In genomic region chr12:41189395-41190251, GRCh38 we compare ENCODE assay signal across 10 cellular contexts. TPM values are rescaled to one million over a fixed set of nuclear protein-coding genes. Genes with fewer than 3 reads are reported as not detected.
DNase-seq lines count a peak whose midpoint lies in the region; ATAC-seq, FAIRE-seq and TF ChIP-seq lines count a peak whose summit lies in the region.
"Had no signal": no experiment of that assay in that cellular context is flagged by ENCODE, and none has a peak within 500 bp of the region (broad histone marks: within the 10 kb centered on the region; RNA-seq: fewer than 3 reads in every experiment).

No MANE protein-coding gene starts in this region.

- WGBS in HUES64: 4% methylated on average over 34 of the region's 34 CpGs
- WGBS in mammary epithelial cell (ENCODE audit: low coverage, missing lambda C conversion rate): 2% methylated on average over 30 of the region's 34 CpGs
- 1 to 5% (median 3%) methylated on average over 32 to 34 of the region's 34 CpGs for WGBS in stomach, 5 donors

- DNase-seq in mammary epithelial cell: peak; percentile 1
- DNase-seq in keratinocyte (ENCODE audit: low read depth, low spot score): no peak
- no peak for DNase-seq in stomach
- no peak for DNase-seq in SKM-1 (lab: John Stamatoyannopoulos, UW; ENCODE audit: unreplicated experiment)
- no peak for DNase-seq in GM19239 (ENCODE audit: insufficient read length, low spot score)
- no peak for DNase-seq in SIG-M5 (lab: John Stamatoyannopoulos, UW)
- DNase-seq: stimulated activated CD4-positive, alpha-beta T cell treated with anti-CD3 and anti-CD28 coated beads, Interleukin-1b, Interleukin-23, amount 100 ng/mL, for 48 hours had no signal

- no peaks in the 10 kb centered on the region for H3K36me3 ChIP-seq in HUES64 (ENCODE audit: insufficient read depth, low read length)
- H3K36me3 ChIP-seq in mammary epithelial cell (ENCODE audit: insufficient read depth, low read length): no peaks in the 10 kb centered on the region
- H3K36me3 ChIP-seq in keratinocyte (ENCODE audit: control insufficient read depth in 2 of 2, extremely low read depth in 1 of 2, insufficient read depth in 2 of 2, low read length in 2 of 2): no peaks in the 10 kb centered on the region
- H3K36me3 ChIP-seq in stomach: no peaks in the 10 kb centered on the region

- in situ Hi-C loops in mammary epithelial cell (cut with MboI; ENCODE audit: low sequenced_read_pairs in 2 of 2): no loop called here

- no TSS peak for BruUV-seq in mammary epithelial cell (replicated peaks; lab: Mats Ljungman, UMichigan)

- peak overlapping the region; percentile 21 for H3K4me2 ChIP-seq in mammary epithelial cell (ENCODE audit: insufficient read depth, low read depth, low read length)
- H3K4me2 ChIP-seq in keratinocyte (ENCODE audit: control insufficient read depth, extremely low read depth, insufficient read depth, low read depth, low read length): peak overlapping the region; percentile 72

- H2AFZ ChIP-seq in mammary epithelial cell (ENCODE audit: low read depth, low read length): peak overlapping the region; percentile 50
- no peak overlapping the region for H2AFZ ChIP-seq in keratinocyte (ENCODE audit: control insufficient read depth, low read length)

- no peak for TF ChIP-seq POLR2A in stomach (IDR thresholded peaks at IDR 0.05)

- FAIRE-seq in keratinocyte (lab: Jason Lieb, UNC) (no peak), GM19239 (lab: Jason Lieb, UNC) (no peak)
- FAIRE-seq: GM18507 had no signal

- H3K9me1 ChIP-seq in keratinocyte (ENCODE audit: control insufficient read depth, extremely low read depth, insufficient read depth, low read length): no peaks in the 10 kb centered on the region

- CTCF ChIA-PET in mammary epithelial cell (lab: Charles Lee; ENCODE audit: low non-redundant PET): interaction anchor here (0.6 to 0.9 kb wide), 2 partner anchors 13 to 170 kb away, joined by 3 to 6 read pairs; no protein-coding TSS in a partner anchor

- H3K27ac ChIP-seq in HUES64 (ENCODE audit: low read depth, low read length) (no peak overlapping the region), mammary epithelial cell (ENCODE audit: insufficient read depth, low read depth, low read length) (no peak overlapping the region), keratinocyte (ENCODE audit: control insufficient read depth, insufficient read depth, low read length) (no peak overlapping the region), stomach (peak overlapping the region in 4 of 5 donors; percentile 30 to 84 (median 68))

- TF ChIP-seq CTCF in mammary epithelial cell (conservative IDR thresholded peaks at IDR 0.05 in 1 of 2, IDR thresholded peaks at IDR 0.05 in 1 of 2; ENCODE audit: extremely low read depth in 1 of 2, insufficient read depth in 1 of 2, low read depth in 1 of 2, low read length in 2 of 2) (no peak), keratinocyte (optimal IDR thresholded peaks at IDR 0.05 in 1 of 3, IDR thresholded peaks at IDR 0.05 in 1 of 3, conservative IDR thresholded peaks at IDR 0.05 in 1 of 3; ENCODE audit: extremely low read depth in 1 of 3, insufficient read depth in 2 of 3, low read length in 3 of 3) (no peak), stomach (IDR thresholded peaks at IDR 0.05) (no peak)

- H3K4me1 ChIP-seq in HUES64 (ENCODE audit: insufficient read depth, low read length): 0 out of 2 replicates have a peak, but pooled peaks cover 4% of the 10 kb centered on the region
- H3K4me1 ChIP-seq in mammary epithelial cell (ENCODE audit: insufficient read depth, low read length): peaks cover 15% of the 10 kb centered on the region
- H3K4me1 ChIP-seq in keratinocyte (ENCODE audit: control insufficient read depth, extremely low read depth, insufficient read depth, low read length): peaks cover 11% of the 10 kb centered on the region
- H3K4me1 ChIP-seq in stomach: peaks cover 7 to 35% (median 20%) of the 10 kb centered on the region in 4 donors

- no peak for ATAC-seq in GM18511 (IDR thresholded peaks at IDR 0.05; ENCODE audit: unreplicated experiment)

- dilution Hi-C loops in mammary epithelial cell (cut with HindIII; ENCODE audit: low sequenced_read_pairs): no loop called here
- dilution Hi-C loops in keratinocyte (cut with MboI; ENCODE audit: extremely low pct_ligation_motif_present, low sequenced_read_pairs): no loop called here

- H3K79me2 ChIP-seq in mammary epithelial cell (ENCODE audit: insufficient read depth, low read length) (no peaks in the 10 kb centered on the region), keratinocyte (ENCODE audit: control insufficient read depth, insufficient read depth, low read length) (no peaks in the 10 kb centered on the region)

- H3K9ac ChIP-seq in HUES64 (ENCODE audit: low read depth, low read length): no peak overlapping the region
- no peak overlapping the region for H3K9ac ChIP-seq in mammary epithelial cell (ENCODE audit: insufficient read depth, low read length)
- H3K9ac ChIP-seq in keratinocyte (ENCODE audit: control insufficient read depth, extremely low read depth, insufficient read depth, low read length): no peak overlapping the region

- H4K20me1 ChIP-seq in mammary epithelial cell (ENCODE audit: insufficient read depth, low read length) (no peaks in the 10 kb centered on the region), keratinocyte (ENCODE audit: control insufficient read depth, extremely low read depth, insufficient read depth, low read length) (no peaks in the 10 kb centered on the region)

- peak overlapping the region; percentile 40 for H3K4me3 ChIP-seq in HUES64 (ENCODE audit: low read length)
- H3K4me3 ChIP-seq in mammary epithelial cell (replicated peaks in 1 of 3; ENCODE audit: insufficient read depth in 1 of 3, low read depth in 2 of 3, low read length in 3 of 3): no peak overlapping the region
- H3K4me3 ChIP-seq in keratinocyte (ENCODE audit: control insufficient read depth in 2 of 3, extremely low read depth in 1 of 3, insufficient read depth in 2 of 3, low read depth in 1 of 3, low read length in 3 of 3): peak overlapping the region in 2 of 3 experiments; percentile 36 to 39
- peak overlapping the region; percentile 46 to 53 (median 48) for H3K4me3 ChIP-seq in stomach

- no peak for TF ChIP-seq EP300 in stomach (IDR thresholded peaks at IDR 0.05)

- intact Hi-C loops in mammary epithelial cell (cut with micrococcal nuclease) (no loop called here), stomach (cut with DNase I; ENCODE audit: low total_unique reads) (no loop called here)

- H3K27me3 ChIP-seq in HUES64 (ENCODE audit: insufficient read depth, low read length) (peaks cover 59% of the 10 kb centered on the region), mammary epithelial cell (ENCODE audit: insufficient read depth, low read length) (peaks cover 40% of the 10 kb centered on the region), keratinocyte (ENCODE audit: control insufficient read depth, extremely low read depth, insufficient read depth, low read length) (peaks cover 32% of the 10 kb centered on the region), stomach (peaks cover 0 to 51% (median 27%) of the 10 kb centered on the region in 3 donors)

- H3K9me3 ChIP-seq in HUES64 (ENCODE audit: insufficient read depth, low read depth, low read length) (no peaks in the 10 kb centered on the region), mammary epithelial cell (replicated peaks; ENCODE audit: insufficient read depth, low read length) (no peaks in the 10 kb centered on the region), keratinocyte (ENCODE audit: control insufficient read depth, low read depth, low read length) (no peaks in the 10 kb centered on the region), stomach (no peaks in the 10 kb centered on the region)

RNA-seq across cellular contexts. Expression of gene PDZRN4, which starts 1.5 kb away (rescaled TPM):
- polyA plus RNA-seq in HUES64 (2013, experiment 1 of 2): 0.30 TPM
- polyA plus RNA-seq in HUES64 (2013, experiment 2 of 2): 0.82 TPM
- total RNA-seq in mammary epithelial cell (not detected), stomach (10 to 100 TPM in 3 of 5 donors, 1 to 10 TPM in 1, under 1 TPM in 1; 0.58 to 29.0 (median 14.5) TPM)
- polyA plus RNA-seq in mammary epithelial cell (not detected), keratinocyte (not detected in 3 replicates), stomach (1 to 10 TPM in 2 of 3 donors, under 1 TPM in 1; 0.68 to 1.8 (median 1.3) TPM)
- polyA minus RNA-seq in mammary epithelial cell (not detected), keratinocyte (not detected in 3 replicates)
- polyA plus RNA-seq in keratinocyte (2011; ENCODE audit: low read depth): not detected
- not detected in 2 replicates for polyA plus RNA-seq in keratinocyte (2011; cell fraction: cytosol; rRNA removed)
- polyA plus RNA-seq in keratinocyte (2011; cell fraction: nucleus; rRNA removed): not detected in 2 replicates
- polyA plus RNA-seq in keratinocyte (2012; ENCODE audit: low replicate concordance): 0.04 TPM in 1 of 2 replicates, not detected in the other
- polyA minus RNA-seq in keratinocyte (2011; cell fraction: cytosol; rRNA and poly(A)+ RNA removed): not detected
- polyA minus RNA-seq in keratinocyte (2011; cell fraction: nucleus; rRNA and poly(A)+ RNA removed): not detected in 2 replicates

Comparison
In these comparisons a context has a peak if more than half of its experiments do, and no peak if none do; other contexts are left out.
1. H3K27ac ChIP-seq: peak in stomach (4 of 5); none in HUES64 (single experiment), mammary epithelial cell (single experiment) and keratinocyte (single experiment).
2. H3K4me3 ChIP-seq: peak in HUES64 (single experiment), keratinocyte (2 of 3) and stomach (4 of 4); none in mammary epithelial cell (0 of 3).